8 cellular contexts compared by ENCODE assay signal in the genomic region with DNA sequence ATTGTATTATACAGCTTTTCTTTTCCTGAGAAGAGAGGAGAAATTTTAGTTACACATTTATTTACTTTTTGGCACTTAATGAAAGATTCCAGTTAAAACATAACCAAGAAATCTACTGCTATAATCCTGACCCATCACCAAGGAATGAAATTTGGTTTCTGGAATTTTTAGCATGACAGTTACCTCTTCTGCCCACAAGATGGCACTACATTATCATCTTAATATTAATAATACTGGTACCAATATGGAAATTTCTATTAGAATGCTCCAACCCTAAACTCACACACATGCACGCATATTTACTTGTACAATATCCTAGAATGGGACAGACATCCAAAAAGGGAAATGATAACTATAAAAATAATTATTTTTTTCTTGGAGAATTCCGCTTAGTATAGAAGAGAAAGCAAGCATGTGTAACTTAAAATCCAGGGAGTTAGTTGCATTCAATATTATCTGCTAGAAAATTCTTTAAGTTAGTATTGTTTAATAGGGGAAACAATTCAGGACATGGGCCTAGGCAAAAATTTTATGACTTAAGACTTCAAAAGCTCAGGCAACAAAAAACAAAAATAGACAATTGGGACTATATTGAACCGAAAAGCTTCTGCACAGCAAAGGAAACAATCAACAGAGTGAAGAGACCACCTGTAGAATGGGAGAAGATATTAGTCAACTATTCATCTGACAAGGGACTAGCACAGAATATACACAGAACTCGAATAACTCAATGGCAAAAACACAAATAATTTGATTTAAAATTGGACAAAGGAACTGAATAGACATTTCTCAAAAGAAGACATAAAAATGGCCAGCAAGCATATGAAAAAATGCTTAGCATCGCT. TPM values are rescaled to one million over a fixed set of nuclear protein-coding genes. Genes with fewer than 3 reads are reported as not detected.
DNase-seq lines count a peak whose midpoint lies in the region; ATAC-seq and TF ChIP-seq lines count a peak whose summit lies in the region.

No MANE protein-coding gene starts in this region.

- no peaks in the 10 kb centered on the region for H3K9me3 ChIP-seq in neutrophil

- ATAC-seq in omental fat pad (ENCODE audit: low FRiP score), result no peak
- ATAC-seq in HG02798 (IDR thresholded peaks at IDR 0.05; ENCODE audit: poor library complexity, unreplicated experiment), result no peak
- ATAC-seq in GM21825 (IDR thresholded peaks at IDR 0.05; ENCODE audit: unreplicated experiment), result no peak
- ATAC-seq in GM18517 (IDR thresholded peaks at IDR 0.05; ENCODE audit: unreplicated experiment), result no peak

- no peak overlapping the region for H3K27ac ChIP-seq in neutrophil

- no peak overlapping the region for H3K4me3 ChIP-seq in LNCaP clone FGC (ENCODE audit: low read depth, low read length)
- no peak overlapping the region for H3K4me3 ChIP-seq in cardiac fibroblast (replicated peaks in 1 of 2; ENCODE audit: low read depth in 2 of 2, low read length in 2 of 2)
- H3K4me3 ChIP-seq in neutrophil (ENCODE audit: low read depth in 1 of 2, low read length in 1 of 2), result no peak overlapping the region

- no peaks in the 10 kb centered on the region for H3K4me1 ChIP-seq in neutrophil (ENCODE audit: control insufficient read depth in 1 of 2, insufficient read depth in 1 of 2, low read depth in 1 of 2, low read length in 1 of 2)

- H3K27me3 ChIP-seq in neutrophil, result no peaks in the 10 kb centered on the region

- no peaks in the 10 kb centered on the region for H3K36me3 ChIP-seq in neutrophil

- peak; percentile 57 for TF ChIP-seq CTCF in LNCaP clone FGC (IDR thresholded peaks at IDR 0.05; ENCODE audit: control insufficient read depth, extremely low read depth, insufficient read depth)
- peak; percentile 55 for TF ChIP-seq CTCF in cardiac fibroblast (IDR thresholded peaks at IDR 0.05; ENCODE audit: low read depth, low read length)
- peak; percentile 31 for TF ChIP-seq CTCF in neutrophil (IDR thresholded peaks at IDR 0.05)
- no peak for TF ChIP-seq CTCF in omental fat pad (IDR thresholded peaks at IDR 0.05)

- DNase-seq in ELR (ENCODE audit: low read depth) (peak; percentile 40), LNCaP clone FGC (ENCODE audit: low read depth) (no peak), cardiac fibroblast (ENCODE audit: low read depth in 2 of 2) (peak; percentile 34 to 41), omental fat pad (ENCODE audit: low spot score) (no peak)

RNA-seq across cellular contexts. Expression of gene MAP3K21, which starts 37.4 kb away (rescaled TPM):
- total RNA-seq in omental fat pad, result 1 to 10 TPM; 1.3 to 5.5 (median 3.0) TPM

Comparison
In these comparisons a context has a peak if more than half of its experiments do, and no peak if none do; other contexts are left out.
1. DNase-seq: peak in ELR (single experiment) and cardiac fibroblast (2 of 2); none in LNCaP clone FGC (single experiment) and omental fat pad (single experiment).
2. CTCF ChIP-seq: peak in LNCaP clone FGC (single experiment), cardiac fibroblast (single experiment) and neutrophil (single experiment); none in omental fat pad (0 of 3).